Comparison of ENCODE assay signal across 25 cellular contexts in the genomic region with DNA sequence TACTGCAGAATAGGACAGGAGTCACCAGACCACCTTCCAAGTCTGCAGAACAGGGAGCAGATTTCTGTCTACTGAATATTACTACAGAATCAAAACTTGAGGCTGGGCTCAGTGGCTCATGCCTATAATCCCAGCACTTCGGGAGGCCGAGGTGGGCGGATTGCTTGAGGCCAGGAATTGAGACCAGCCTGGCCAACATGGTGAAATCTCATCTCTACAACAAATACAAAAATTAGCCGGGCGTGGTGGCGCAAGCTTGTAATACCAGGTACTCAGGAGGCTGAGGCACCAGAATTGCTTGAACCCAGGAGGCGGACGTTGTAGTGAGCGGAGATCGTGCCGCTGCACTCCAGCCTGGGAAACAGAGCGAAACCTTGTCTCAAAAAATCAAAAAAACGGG.
"Had no signal": no experiment of that assay in that cellular context is flagged by ENCODE, and none has a peak within 500 bp of the region (broad histone marks: within the 10 kb centered on the region; RNA-seq: fewer than 3 reads in every experiment).

No MANE protein-coding gene starts in this region.

- H3K4me3 Mint-ChIP-seq: mesothelial cell of epicardium; naive B cell; naive thymus-derived CD8-positive, alpha-beta T cell had no signal

- H3K27ac ChIP-seq: coronary artery, dorsolateral prefrontal cortex, epithelial cell of prostate, esophagus squamous epithelium, gastrocnemius medialis, heart right ventricle, left lung, lower lobe of right lung had no signal

- H3K4me3 ChIP-seq: coronary artery, dorsolateral prefrontal cortex, esophagus squamous epithelium, gastrocnemius medialis, heart right ventricle, left lung, lower lobe of right lung, mucosa of descending colon had no signal

- H3K27ac Mint-ChIP-seq: mesothelial cell of epicardium; naive B cell; naive thymus-derived CD8-positive, alpha-beta T cell had no signal

- H3K36me3 ChIP-seq: esophagus squamous epithelium, gastrocnemius medialis, heart right ventricle, left lung, lower lobe of right lung had no signal

- H3K9me3 ChIP-seq: esophagus squamous epithelium, gastrocnemius medialis, heart right ventricle, left lung, lower lobe of right lung, mucosa of descending colon had no signal

- FAIRE-seq: keratinocyte had no signal

- H3K4me1 Mint-ChIP-seq: naive B cell; naive thymus-derived CD8-positive, alpha-beta T cell had no signal

- DNase-seq: dermis blood vessel endothelial cell; dorsolateral prefrontal cortex; effector CD4-positive, alpha-beta T cell; effector memory CD4-positive, alpha-beta T cell; erythroblast; esophagus squamous epithelium; foreskin fibroblast; foreskin melanocyte; gastrocnemius medialis; glutamatergic neuron; head of caudate nucleus; heart right ventricle; hippocampal formation; left cardiac atrium; left ventricle myocardium superior; lower lobe of right lung; mesenchymal stem cell; mucosa of descending colon; naive B cell; naive thymus-derived CD8-positive, alpha-beta T cell had no signal

- H3K36me3 Mint-ChIP-seq: naive B cell; naive thymus-derived CD8-positive, alpha-beta T cell had no signal

- H3K4me1 ChIP-seq: esophagus squamous epithelium, gastrocnemius medialis, left lung, lower lobe of right lung had no signal
